Comparison of ENCODE assay signal across 1 cellular context in the genomic region with DNA sequence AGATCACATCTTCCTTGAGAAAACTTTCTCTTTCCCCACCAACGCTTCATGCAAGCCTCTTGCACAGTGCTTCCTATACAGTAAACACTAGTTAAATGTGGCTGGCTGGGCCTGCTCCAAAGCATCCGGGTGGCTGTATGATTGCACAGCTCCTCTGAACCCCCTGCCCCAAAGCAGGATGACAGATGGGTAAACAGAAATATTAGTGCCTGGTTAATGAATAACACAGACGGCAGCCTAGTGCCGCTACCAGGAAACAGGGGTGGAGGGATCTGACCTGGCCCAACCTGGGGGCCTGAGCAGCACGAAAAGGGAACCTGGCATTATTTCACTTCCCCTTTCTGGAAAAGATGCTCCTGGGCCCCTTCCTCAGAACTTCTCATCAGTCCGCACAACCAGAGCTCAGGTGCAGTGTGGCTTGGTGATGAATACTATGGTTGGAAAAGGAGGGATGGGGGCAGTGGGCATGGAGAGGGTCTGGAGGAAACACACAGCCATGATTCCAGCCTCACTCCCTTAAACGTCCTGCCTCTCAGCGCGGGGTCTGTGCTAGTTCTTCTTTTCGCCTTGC.
TF ChIP-seq lines count a peak whose summit lies in the region.

No MANE protein-coding gene starts in this region.

TF ChIP-seq in HepG2, 621 proteins besides CTCF, POLR2A, EP300 and RAD21 (continued from another document and continues in another):
- TF ChIP-seq, protein P1, sequence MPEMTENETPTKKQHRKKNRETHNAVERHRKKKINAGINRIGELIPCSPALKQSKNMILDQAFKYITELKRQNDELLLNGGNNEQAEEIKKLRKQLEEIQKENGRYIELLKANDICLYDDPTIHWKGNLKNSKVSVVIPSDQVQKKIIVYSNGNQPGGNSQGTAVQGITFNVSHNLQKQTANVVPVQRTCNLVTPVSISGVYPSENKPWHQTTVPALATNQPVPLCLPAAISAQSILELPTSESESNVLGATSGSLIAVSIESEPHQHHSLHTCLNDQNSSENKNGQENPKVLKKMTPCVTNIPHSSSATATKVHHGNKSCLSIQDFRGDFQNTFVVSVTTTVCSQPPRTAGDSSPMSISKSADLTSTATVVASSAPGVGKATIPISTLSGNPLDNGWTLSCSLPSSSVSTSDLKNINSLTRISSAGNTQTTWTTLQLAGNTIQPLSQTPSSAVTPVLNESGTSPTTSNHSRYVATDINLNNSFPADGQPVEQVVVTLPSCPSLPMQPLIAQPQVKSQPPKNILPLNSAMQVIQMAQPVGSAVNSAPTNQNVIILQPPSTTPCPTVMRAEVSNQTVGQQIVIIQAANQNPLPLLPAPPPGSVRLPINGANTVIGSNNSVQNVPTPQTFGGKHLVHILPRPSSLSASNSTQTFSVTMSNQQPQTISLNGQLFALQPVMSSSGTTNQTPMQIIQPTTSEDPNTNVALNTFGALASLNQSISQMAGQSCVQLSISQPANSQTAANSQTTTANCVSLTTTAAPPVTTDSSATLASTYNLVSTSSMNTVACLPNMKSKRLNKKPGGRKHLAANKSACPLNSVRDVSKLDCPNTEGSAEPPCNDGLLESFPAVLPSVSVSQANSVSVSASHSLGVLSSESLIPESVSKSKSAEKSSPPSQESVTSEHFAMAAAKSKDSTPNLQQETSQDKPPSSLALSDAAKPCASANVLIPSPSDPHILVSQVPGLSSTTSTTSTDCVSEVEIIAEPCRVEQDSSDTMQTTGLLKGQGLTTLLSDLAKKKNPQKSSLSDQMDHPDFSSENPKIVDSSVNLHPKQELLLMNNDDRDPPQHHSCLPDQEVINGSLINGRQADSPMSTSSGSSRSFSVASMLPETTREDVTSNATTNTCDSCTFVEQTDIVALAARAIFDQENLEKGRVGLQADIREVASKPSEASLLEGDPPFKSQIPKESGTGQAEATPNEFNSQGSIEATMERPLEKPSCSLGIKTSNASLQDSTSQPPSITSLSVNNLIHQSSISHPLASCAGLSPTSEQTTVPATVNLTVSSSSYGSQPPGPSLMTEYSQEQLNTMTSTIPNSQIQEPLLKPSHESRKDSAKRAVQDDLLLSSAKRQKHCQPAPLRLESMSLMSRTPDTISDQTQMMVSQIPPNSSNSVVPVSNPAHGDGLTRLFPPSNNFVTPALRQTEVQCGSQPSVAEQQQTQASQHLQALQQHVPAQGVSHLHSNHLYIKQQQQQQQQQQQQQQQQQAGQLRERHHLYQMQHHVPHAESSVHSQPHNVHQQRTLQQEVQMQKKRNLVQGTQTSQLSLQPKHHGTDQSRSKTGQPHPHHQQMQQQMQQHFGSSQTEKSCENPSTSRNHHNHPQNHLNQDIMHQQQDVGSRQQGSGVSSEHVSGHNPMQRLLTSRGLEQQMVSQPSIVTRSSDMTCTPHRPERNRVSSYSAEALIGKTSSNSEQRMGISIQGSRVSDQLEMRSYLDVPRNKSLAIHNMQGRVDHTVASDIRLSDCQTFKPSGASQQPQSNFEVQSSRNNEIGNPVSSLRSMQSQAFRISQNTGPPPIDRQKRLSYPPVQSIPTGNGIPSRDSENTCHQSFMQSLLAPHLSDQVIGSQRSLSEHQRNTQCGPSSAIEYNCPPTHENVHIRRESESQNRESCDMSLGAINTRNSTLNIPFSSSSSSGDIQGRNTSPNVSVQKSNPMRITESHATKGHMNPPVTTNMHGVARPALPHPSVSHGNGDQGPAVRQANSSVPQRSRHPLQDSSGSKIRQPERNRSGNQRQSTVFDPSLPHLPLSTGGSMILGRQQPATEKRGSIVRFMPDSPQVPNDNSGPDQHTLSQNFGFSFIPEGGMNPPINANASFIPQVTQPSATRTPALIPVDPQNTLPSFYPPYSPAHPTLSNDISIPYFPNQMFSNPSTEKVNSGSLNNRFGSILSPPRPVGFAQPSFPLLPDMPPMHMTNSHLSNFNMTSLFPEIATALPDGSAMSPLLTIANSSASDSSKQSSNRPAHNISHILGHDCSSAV (CRISPR knock-in tag; IDR thresholded peaks at IDR 0.05; ENCODE audit: borderline replicate concordance): 0 out of 2 replicates have a peak, but pooled peaks have one; percentile 11
- TF ChIP-seq SAP130 (CRISPR knock-in tag; IDR thresholded peaks at IDR 0.05; ENCODE audit: low read depth) (peak; percentile 90), FOXA3 (CRISPR knock-in tag; IDR thresholded peaks at IDR 0.05) (peak; percentile 90), NFE2L1 (CRISPR knock-in tag; IDR thresholded peaks at IDR 0.05; ENCODE audit: borderline replicate concordance) (no peak), POLR2G (IDR thresholded peaks at IDR 0.05; ENCODE audit: low read depth, low read length) (peak; percentile 59; the same call in 1 of the 2 replicates), YY1 (IDR thresholded peaks at IDR 0.05; ENCODE audit: insufficient read depth, insufficient replicate concordance, low read depth, low read length) (peak; percentile 5), NFKBIZ (CRISPR knock-in tag; IDR thresholded peaks at IDR 0.05) (no peak), SP2 (CRISPR knock-in tag; IDR thresholded peaks at IDR 0.05) (no peak), ATF6 (CRISPR knock-in tag; conservative IDR thresholded peaks at IDR 0.05) (no peak), IKZF4 (CRISPR knock-in tag; IDR thresholded peaks at IDR 0.05; ENCODE audit: borderline replicate concordance, low read depth, not compliant biosample characterization) (no peak), RARA (CRISPR knock-in tag; IDR thresholded peaks at IDR 0.05) (peak; percentile 81), NONO (IDR thresholded peaks at IDR 0.05) (no peak), NONO (CRISPR knock-in tag; conservative IDR thresholded peaks at IDR 0.05) (0 out of 2 replicates have a peak, but pooled peaks have one; percentile 14), ZNF232 (CRISPR knock-in tag; IDR thresholded peaks at IDR 0.05; ENCODE audit: borderline replicate concordance) (peak; percentile 50; the same call in 1 of the 2 replicates), CREM (IDR thresholded peaks at IDR 0.05) (peak; percentile 40; the same call in 1 of the 2 replicates), CREM (CRISPR knock-in tag; IDR thresholded peaks at IDR 0.05) (no peak), HDAC1 (CRISPR knock-in tag; IDR thresholded peaks at IDR 0.05) (peak; percentile 65; the same call in 1 of the 2 replicates), NAIF1 (CRISPR knock-in tag; IDR thresholded peaks at IDR 0.05; ENCODE audit: borderline replicate concordance) (no peak), JUN (CRISPR knock-in tag; IDR thresholded peaks at IDR 0.05) (no peak), RBM22 (optimal IDR thresholded peaks at IDR 0.05; ENCODE audit: low read length) (no peak), NFYC (CRISPR knock-in tag; IDR thresholded peaks at IDR 0.05) (no peak), NR2F6 (IDR thresholded peaks at IDR 0.05) (peak; percentile 75), NR2F6 (CRISPR knock-in tag; IDR thresholded peaks at IDR 0.05) (peak; percentile 80), NFIC (IDR thresholded peaks at IDR 0.05; ENCODE audit: low read length) (peak; percentile 33), POLR2AphosphoS2 (IDR thresholded peaks at IDR 0.05; ENCODE audit: low read depth, low read length) (no peak), ZSCAN12 (CRISPR knock-in tag; IDR thresholded peaks at IDR 0.05) (no peak), HBP1 (CRISPR knock-in tag; IDR thresholded peaks at IDR 0.05; ENCODE audit: low read depth) (no peak)
- TF ChIP-seq, protein P2, sequence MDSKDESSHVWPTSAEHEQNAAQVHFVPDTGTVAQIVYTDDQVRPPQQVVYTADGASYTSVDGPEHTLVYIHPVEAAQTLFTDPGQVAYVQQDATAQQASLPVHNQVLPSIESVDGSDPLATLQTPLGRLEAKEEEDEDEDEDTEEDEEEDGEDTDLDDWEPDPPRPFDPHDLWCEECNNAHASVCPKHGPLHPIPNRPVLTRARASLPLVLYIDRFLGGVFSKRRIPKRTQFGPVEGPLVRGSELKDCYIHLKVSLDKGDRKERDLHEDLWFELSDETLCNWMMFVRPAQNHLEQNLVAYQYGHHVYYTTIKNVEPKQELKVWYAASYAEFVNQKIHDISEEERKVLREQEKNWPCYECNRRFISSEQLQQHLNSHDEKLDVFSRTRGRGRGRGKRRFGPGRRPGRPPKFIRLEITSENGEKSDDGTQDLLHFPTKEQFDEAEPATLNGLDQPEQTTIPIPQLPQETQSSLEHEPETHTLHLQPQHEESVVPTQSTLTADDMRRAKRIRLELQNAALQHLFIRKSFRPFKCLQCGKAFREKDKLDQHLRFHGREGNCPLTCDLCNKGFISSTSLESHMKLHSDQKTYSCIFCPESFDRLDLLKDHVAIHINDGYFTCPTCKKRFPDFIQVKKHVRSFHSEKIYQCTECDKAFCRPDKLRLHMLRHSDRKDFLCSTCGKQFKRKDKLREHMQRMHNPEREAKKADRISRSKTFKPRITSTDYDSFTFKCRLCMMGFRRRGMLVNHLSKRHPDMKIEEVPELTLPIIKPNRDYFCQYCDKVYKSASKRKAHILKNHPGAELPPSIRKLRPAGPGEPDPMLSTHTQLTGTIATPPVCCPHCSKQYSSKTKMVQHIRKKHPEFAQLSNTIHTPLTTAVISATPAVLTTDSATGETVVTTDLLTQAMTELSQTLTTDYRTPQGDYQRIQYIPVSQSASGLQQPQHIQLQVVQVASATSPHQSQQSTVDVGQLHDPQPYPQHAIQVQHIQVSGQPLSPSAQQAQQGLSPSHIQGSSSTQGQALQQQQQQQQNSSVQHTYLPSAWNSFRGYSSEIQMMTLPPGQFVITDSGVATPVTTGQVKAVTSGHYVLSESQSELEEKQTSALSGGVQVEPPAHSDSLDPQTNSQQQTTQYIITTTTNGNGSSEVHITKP (CRISPR knock-in tag; IDR thresholded peaks at IDR 0.05; ENCODE audit: low read depth): peak; percentile 78; the same call in 1 of the 2 replicates
- TF ChIP-seq, protein P3, sequence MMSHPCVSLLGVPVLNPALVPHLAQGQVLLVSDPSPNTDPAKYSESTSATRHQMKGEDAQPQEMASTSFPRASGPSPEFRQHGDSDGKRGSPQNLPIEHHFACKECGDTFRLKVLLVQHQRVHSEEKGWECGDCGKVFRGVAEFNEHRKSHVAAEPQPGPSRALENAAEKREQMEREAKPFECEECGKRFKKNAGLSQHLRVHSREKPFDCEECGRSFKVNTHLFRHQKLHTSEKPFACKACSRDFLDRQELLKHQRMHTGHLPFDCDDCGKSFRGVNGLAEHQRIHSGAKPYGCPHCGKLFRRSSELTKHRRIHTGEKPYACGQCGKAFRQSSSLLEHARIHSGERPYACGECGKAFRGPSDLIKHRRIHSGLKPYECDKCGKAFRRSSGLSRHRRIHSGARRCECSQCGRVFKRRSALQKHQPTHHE (CRISPR knock-in tag; IDR thresholded peaks at IDR 0.05; ENCODE audit: borderline replicate concordance): no peak
- TF ChIP-seq, protein P4, sequence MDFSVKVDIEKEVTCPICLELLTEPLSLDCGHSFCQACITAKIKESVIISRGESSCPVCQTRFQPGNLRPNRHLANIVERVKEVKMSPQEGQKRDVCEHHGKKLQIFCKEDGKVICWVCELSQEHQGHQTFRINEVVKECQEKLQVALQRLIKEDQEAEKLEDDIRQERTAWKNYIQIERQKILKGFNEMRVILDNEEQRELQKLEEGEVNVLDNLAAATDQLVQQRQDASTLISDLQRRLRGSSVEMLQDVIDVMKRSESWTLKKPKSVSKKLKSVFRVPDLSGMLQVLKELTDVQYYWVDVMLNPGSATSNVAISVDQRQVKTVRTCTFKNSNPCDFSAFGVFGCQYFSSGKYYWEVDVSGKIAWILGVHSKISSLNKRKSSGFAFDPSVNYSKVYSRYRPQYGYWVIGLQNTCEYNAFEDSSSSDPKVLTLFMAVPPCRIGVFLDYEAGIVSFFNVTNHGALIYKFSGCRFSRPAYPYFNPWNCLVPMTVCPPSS (IDR thresholded peaks at IDR 0.05): no peak
- TF ChIP-seq, protein P5, sequence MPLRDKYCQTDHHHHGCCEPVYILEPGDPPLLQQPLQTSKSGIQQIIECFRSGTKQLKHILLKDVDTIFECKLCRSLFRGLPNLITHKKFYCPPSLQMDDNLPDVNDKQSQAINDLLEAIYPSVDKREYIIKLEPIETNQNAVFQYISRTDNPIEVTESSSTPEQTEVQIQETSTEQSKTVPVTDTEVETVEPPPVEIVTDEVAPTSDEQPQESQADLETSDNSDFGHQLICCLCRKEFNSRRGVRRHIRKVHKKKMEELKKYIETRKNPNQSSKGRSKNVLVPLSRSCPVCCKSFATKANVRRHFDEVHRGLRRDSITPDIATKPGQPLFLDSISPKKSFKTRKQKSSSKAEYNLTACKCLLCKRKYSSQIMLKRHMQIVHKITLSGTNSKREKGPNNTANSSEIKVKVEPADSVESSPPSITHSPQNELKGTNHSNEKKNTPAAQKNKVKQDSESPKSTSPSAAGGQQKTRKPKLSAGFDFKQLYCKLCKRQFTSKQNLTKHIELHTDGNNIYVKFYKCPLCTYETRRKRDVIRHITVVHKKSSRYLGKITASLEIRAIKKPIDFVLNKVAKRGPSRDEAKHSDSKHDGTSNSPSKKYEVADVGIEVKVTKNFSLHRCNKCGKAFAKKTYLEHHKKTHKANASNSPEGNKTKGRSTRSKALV (CRISPR knock-in tag; IDR thresholded peaks at IDR 0.05): no peak
- TF ChIP-seq, protein P6, sequence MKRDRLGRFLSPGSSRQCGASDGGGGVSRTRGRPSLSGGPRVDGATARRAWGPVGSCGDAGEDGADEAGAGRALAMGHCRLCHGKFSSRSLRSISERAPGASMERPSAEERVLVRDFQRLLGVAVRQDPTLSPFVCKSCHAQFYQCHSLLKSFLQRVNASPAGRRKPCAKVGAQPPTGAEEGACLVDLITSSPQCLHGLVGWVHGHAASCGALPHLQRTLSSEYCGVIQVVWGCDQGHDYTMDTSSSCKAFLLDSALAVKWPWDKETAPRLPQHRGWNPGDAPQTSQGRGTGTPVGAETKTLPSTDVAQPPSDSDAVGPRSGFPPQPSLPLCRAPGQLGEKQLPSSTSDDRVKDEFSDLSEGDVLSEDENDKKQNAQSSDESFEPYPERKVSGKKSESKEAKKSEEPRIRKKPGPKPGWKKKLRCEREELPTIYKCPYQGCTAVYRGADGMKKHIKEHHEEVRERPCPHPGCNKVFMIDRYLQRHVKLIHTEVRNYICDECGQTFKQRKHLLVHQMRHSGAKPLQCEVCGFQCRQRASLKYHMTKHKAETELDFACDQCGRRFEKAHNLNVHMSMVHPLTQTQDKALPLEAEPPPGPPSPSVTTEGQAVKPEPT (CRISPR knock-in tag; IDR thresholded peaks at IDR 0.05; ENCODE audit: low read depth): 0 out of 2 replicates have a peak, but pooled peaks have one; percentile 66
